Comparison of ENCODE assay signal across 7 cellular contexts in genomic region chr12:128069359-128069997, GRCh38.
DNase-seq lines count a peak whose midpoint lies in the region; ATAC-seq and TF ChIP-seq lines count a peak whose summit lies in the region.

No MANE protein-coding gene starts in this region.

- H3K79me2 ChIP-seq in trophoblast cell (ENCODE audit: control insufficient read depth, insufficient read depth, low read length, poor library complexity), result no peaks in the 10 kb centered on the region

- H3K9me3 ChIP-seq in trophoblast cell (ENCODE audit: insufficient read depth, low read depth, low read length), result no peaks in the 10 kb centered on the region
- H3K9me3 ChIP-seq in CD4-positive, alpha-beta T cell (ENCODE audit: control insufficient read depth, low read length), result no peaks in the 10 kb centered on the region

- no peaks in the 10 kb centered on the region for H3K4me1 ChIP-seq in trophoblast cell (ENCODE audit: control insufficient read depth in 1 of 2, insufficient read depth in 2 of 2, low read length in 2 of 2)

- DNase-seq in DMS53 treated with DMSO at 0.1 percent for 48 hours (lab: John Stamatoyannopoulos, UW; ENCODE audit: unreplicated experiment) (peak; percentile 35), HT1080 (ENCODE audit: low read depth) (peak; percentile 42), RWPE1 (ENCODE audit: low spot score) (peak; percentile 3), epithelial cell of proximal tubule (ENCODE audit: low read depth) (no peak), trophoblast cell (peak; percentile 12 to 73)
- no peak for DNase-seq in CD4-positive, alpha-beta T cell

- no peak overlapping the region for H2BK12ac ChIP-seq in trophoblast cell (ENCODE audit: low read length)

- ATAC-seq in GM18907 (IDR thresholded peaks at IDR 0.05; ENCODE audit: unreplicated experiment), result peak; percentile 71
- ATAC-seq in CD4-positive, alpha-beta T cell (ENCODE audit: poor library complexity), result no peak

- H2AK5ac ChIP-seq in trophoblast cell (ENCODE audit: low read length), result no peak overlapping the region

- H4K12ac ChIP-seq in trophoblast cell (ENCODE audit: low read depth, low read length), result no peak overlapping the region

- no peak overlapping the region for H3K4ac ChIP-seq in trophoblast cell (ENCODE audit: low read depth, low read length)

- no peaks in the 10 kb centered on the region for H3K36me3 Mint-ChIP-seq in CD4-positive, alpha-beta T cell (ENCODE audit: low read depth)

- TF ChIP-seq CTCF in RWPE1 (conservative IDR thresholded peaks at IDR 0.05; ENCODE audit: low read depth) (0 out of 2 replicates have a peak, but pooled peaks have one; percentile 25), epithelial cell of proximal tubule (conservative IDR thresholded peaks at IDR 0.05; ENCODE audit: low read depth, low read length) (peak; percentile 74)
- TF ChIP-seq CTCF in CD4-positive, alpha-beta T cell (IDR thresholded peaks at IDR 0.05), result no peak

- H3K23ac ChIP-seq in trophoblast cell (ENCODE audit: low read length), result no peak overlapping the region

- H2BK5ac ChIP-seq in trophoblast cell (ENCODE audit: low read depth, low read length, poor library complexity), result no peak overlapping the region

- no peak overlapping the region for H3K9ac ChIP-seq in trophoblast cell (ENCODE audit: low read length)

- H3K4me3 ChIP-seq in epithelial cell of proximal tubule (ENCODE audit: low read depth, low read length) (no peak overlapping the region), trophoblast cell (ENCODE audit: low read depth, low read length) (no peak overlapping the region)

- H4K91ac ChIP-seq in trophoblast cell (ENCODE audit: low read depth, low read length), result no peak overlapping the region

- no peaks in the 10 kb centered on the region for H3K4me1 Mint-ChIP-seq in CD4-positive, alpha-beta T cell (ENCODE audit: low read depth)

- H3K9me3 Mint-ChIP-seq in CD4-positive, alpha-beta T cell, result peaks cover 7% of the 10 kb centered on the region

- no peak overlapping the region for H3K27ac Mint-ChIP-seq in CD4-positive, alpha-beta T cell

- POLR2A ChIA-PET in RWPE1 (lab: Yijun Ruan, JAX; ENCODE audit: low non-redundant PET), result no interaction called here
- POLR2A ChIA-PET in CD4-positive, alpha-beta T cell (lab: Charles Lee), result no interaction called here

- no peak overlapping the region for H2AFZ ChIP-seq in trophoblast cell (ENCODE audit: insufficient read depth, low read length, poor library complexity)

- H2BK120ac ChIP-seq in trophoblast cell (ENCODE audit: insufficient read depth, low read length, poor library complexity), result no peak overlapping the region

- H3K27me3 ChIP-seq in trophoblast cell (ENCODE audit: insufficient read depth, low read length), result no peaks in the 10 kb centered on the region
- H3K27me3 ChIP-seq in CD4-positive, alpha-beta T cell (ENCODE audit: control insufficient read depth, insufficient read depth, low read length), result no peaks in the 10 kb centered on the region

- no peak overlapping the region for H3K4me2 ChIP-seq in trophoblast cell (ENCODE audit: low read length)

- H3K4me3 Mint-ChIP-seq in CD4-positive, alpha-beta T cell, result no peak overlapping the region

- H3K18ac ChIP-seq in trophoblast cell (ENCODE audit: low read length), result no peak overlapping the region

- no peak overlapping the region for H4K8ac ChIP-seq in trophoblast cell (ENCODE audit: low read depth, low read length)

- WGBS in trophoblast cell (ENCODE audit: extremely low coverage, insufficient coverage, insufficient read length), result no CpG with 5 or more reads among the region's 12 CpGs

- H3K27ac ChIP-seq in RWPE1 (no peak overlapping the region), trophoblast cell (ENCODE audit: low read depth, low read length) (no peak overlapping the region)
- no peak overlapping the region for H3K27ac ChIP-seq in CD4-positive, alpha-beta T cell (ENCODE audit: low read depth, low read length)

- no peak overlapping the region for H3K14ac ChIP-seq in trophoblast cell (ENCODE audit: low read length)

- CTCF ChIA-PET in RWPE1 (lab: Yijun Ruan, JAX), result interaction anchor here (0.5 to 1.1 kb wide), 5 partner anchors 9 to 1195 kb away, joined by 3 to 8 read pairs (median 3); no protein-coding TSS in a partner anchor
- CTCF ChIA-PET in CD4-positive, alpha-beta T cell (lab: Charles Lee), result no interaction called here

- intact Hi-C loops in CD4-positive, alpha-beta T cell (cut with DNase I, micrococcal nuclease), result loop anchor here in 1 of 2 experiments (10.0 kb wide), 1 partner anchor 1415 kb away; no protein-coding TSS in a partner anchor

- no peaks in the 10 kb centered on the region for H3K36me3 ChIP-seq in trophoblast cell (ENCODE audit: control insufficient read depth in 1 of 2, insufficient read depth in 2 of 2, low read length in 2 of 2)

- H3K79me1 ChIP-seq in trophoblast cell (ENCODE audit: low read length), result peaks cover 6% of the 10 kb centered on the region

- peaks cover 6% of the 10 kb centered on the region for H3K27me3 Mint-ChIP-seq in CD4-positive, alpha-beta T cell

Comparison
In these comparisons a context has a peak if more than half of its experiments do, and no peak if none do; other contexts are left out.
1. DNase-seq: peak in DMS53 treated with DMSO at 0.1 percent for 48 hours (single experiment), HT1080 (single experiment), RWPE1 (single experiment) and trophoblast cell (2 of 2); none in epithelial cell of proximal tubule (single experiment) and CD4-positive, alpha-beta T cell (0 of 10).